ENCODE assay signal across 8 cellular contexts in genomic region chr9:124940521-124940893, GRCh38. TPM values are rescaled to one million over a fixed set of nuclear protein-coding genes. Genes with fewer than 3 reads are reported as not detected.
DNase-seq lines count a peak whose midpoint lies in the region; ATAC-seq lines count a peak whose summit lies in the region.

No MANE protein-coding gene starts in this region.

- H3K27ac Mint-ChIP-seq in naive thymus-derived CD8-positive, alpha-beta T cell = peak overlapping the region; percentile 88 to 99 (median 96)

- H3K4me3 ChIP-seq in ACC112 (ENCODE audit: low read depth, low read length) = peak overlapping the region; percentile 94
- H3K4me3 ChIP-seq in effector memory CD4-positive, alpha-beta T cell (ENCODE audit: insufficient read depth, low read depth, low read length, poor library complexity, severe bottlenecking) = peak overlapping the region; percentile 96

- H3K27me3 ChIP-seq in ACC112 (ENCODE audit: insufficient read depth, low read length) = no peaks in the 10 kb centered on the region
- no peaks in the 10 kb centered on the region for H3K27me3 ChIP-seq in effector memory CD4-positive, alpha-beta T cell (replicated peaks; ENCODE audit: control insufficient read depth, insufficient read depth, low read length, poor library complexity, severe bottlenecking)

- peak; percentile 2 for ATAC-seq in GM18508 (IDR thresholded peaks at IDR 0.05; ENCODE audit: insufficient read depth, unreplicated experiment)
- ATAC-seq in HG02938 (IDR thresholded peaks at IDR 0.05; ENCODE audit: unreplicated experiment) = peak; percentile 46
- ATAC-seq in naive thymus-derived CD8-positive, alpha-beta T cell = peak in 1 of 2 donors; percentile 25

- POLR2A ChIA-PET in naive thymus-derived CD8-positive, alpha-beta T cell (lab: Charles Lee) = interaction anchor here (1.0 to 3.0 kb wide), 5 partner anchors 9 to 200 kb away, joined by 3 to 74 read pairs (median 3); no protein-coding TSS in a partner anchor

- peak; percentile 98 for DNase-seq in NCI-H69 (lab: John Stamatoyannopoulos, UW)
- DNase-seq in effector memory CD4-positive, alpha-beta T cell = no peak
- DNase-seq in naive thymus-derived CD8-positive, alpha-beta T cell = no peak
- no peak for DNase-seq in DMS114 treated with DMSO at 0.1 percent for 48 hours (lab: John Stamatoyannopoulos, UW; ENCODE audit: unreplicated experiment)
- DNase-seq in mesenteric fat pad (ENCODE audit: low spot score) = no peak

- peaks cover 0 to 29% (median 7%) of the 10 kb centered on the region in 3 donors for H3K36me3 Mint-ChIP-seq in naive thymus-derived CD8-positive, alpha-beta T cell

- H3K27me3 Mint-ChIP-seq in naive thymus-derived CD8-positive, alpha-beta T cell = no peaks in the 10 kb centered on the region

- H3K4me3 Mint-ChIP-seq in naive thymus-derived CD8-positive, alpha-beta T cell = peak overlapping the region; percentile 78 to 98 (median 96)

- H3K79me2 ChIP-seq in ACC112 (ENCODE audit: control insufficient read depth, insufficient read depth, low read length, unreplicated experiment) = peaks cover 11% of the 10 kb centered on the region

- H3K4me1 Mint-ChIP-seq in naive thymus-derived CD8-positive, alpha-beta T cell = peaks cover 13 to 39% (median 31%) of the 10 kb centered on the region in 4 donors

- no peaks in the 10 kb centered on the region for H3K36me3 ChIP-seq in ACC112 (ENCODE audit: insufficient read depth, low read length)
- H3K36me3 ChIP-seq in effector memory CD4-positive, alpha-beta T cell (ENCODE audit: control insufficient read depth, insufficient read depth, low read length) = peaks cover 11% of the 10 kb centered on the region

- no peaks in the 10 kb centered on the region for H3K9me3 ChIP-seq in effector memory CD4-positive, alpha-beta T cell (ENCODE audit: control insufficient read depth, low read length)

- no peaks in the 10 kb centered on the region for H3K9me3 Mint-ChIP-seq in naive thymus-derived CD8-positive, alpha-beta T cell

- peaks cover 17% of the 10 kb centered on the region for H3K4me1 ChIP-seq in ACC112 (ENCODE audit: control insufficient read depth, insufficient read depth, low read length, unreplicated experiment)
- peaks cover 16% of the 10 kb centered on the region for H3K4me1 ChIP-seq in effector memory CD4-positive, alpha-beta T cell (ENCODE audit: control insufficient read depth, insufficient read depth, low read length, poor library complexity, severe bottlenecking)

- H2AFZ ChIP-seq in ACC112 (ENCODE audit: low read length, unreplicated experiment) = peak overlapping the region; percentile 88

- peak overlapping the region; percentile 85 for H3K27ac ChIP-seq in ACC112 (ENCODE audit: low read depth, low read length)
- H3K27ac ChIP-seq in effector memory CD4-positive, alpha-beta T cell (ENCODE audit: insufficient read depth, low read length, poor library complexity, severe bottlenecking) = peak overlapping the region; percentile 93

RNA-seq across cellular contexts. Expression of gene GOLGA1, which starts 0.4 kb away (rescaled TPM):
- total RNA-seq in naive thymus-derived CD8-positive, alpha-beta T cell = 10 to 100 TPM; 28.4 to 31.1 TPM
- 1 to 10 TPM; 2.4 to 6.8 (median 6.8) TPM for polyA plus RNA-seq in naive thymus-derived CD8-positive, alpha-beta T cell
- total RNA-seq in mesenteric fat pad = 21.3 TPM
